34 cellular contexts compared by ENCODE assay signal in the genomic region with DNA sequence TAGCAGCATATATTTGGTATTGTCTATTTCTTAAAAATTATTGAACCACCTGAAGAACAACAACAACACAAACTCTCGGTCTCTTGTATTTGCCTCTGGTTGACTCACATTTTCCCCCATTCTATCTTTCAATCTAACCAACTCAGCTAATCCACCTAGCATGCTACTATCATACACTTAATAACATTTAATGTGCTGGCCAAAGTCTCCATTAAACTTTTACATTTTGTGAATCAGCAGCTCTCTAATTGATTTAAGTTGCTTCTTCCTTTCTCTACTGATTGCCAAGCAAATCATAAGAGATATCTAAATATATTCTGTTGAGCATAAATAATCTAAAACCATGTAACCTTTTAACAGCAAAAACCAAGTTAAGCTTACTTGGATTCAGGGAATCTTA.
"Had no signal": no experiment of that assay in that cellular context is flagged by ENCODE, and none has a peak within 500 bp of the region (broad histone marks: within the 10 kb centered on the region; RNA-seq: fewer than 3 reads in every experiment).

No MANE protein-coding gene starts in this region.

- H3K27me3 ChIP-seq: MG63 had no signal

- H3K36me3 ChIP-seq: MG63 had no signal

- H3K9ac ChIP-seq: KMS-11 had no signal

- H3K4me2 ChIP-seq: KMS-11 had no signal

- H3K4me3 ChIP-seq: MG63 had no signal

- H3K27ac ChIP-seq: KMS-11 had no signal

- H3K9me3 ChIP-seq: MG63 had no signal

- DNase-seq: Karpas-422, Kasumi-1, MG63, MM.1S, MV-4-11, NCI-H1048, NCI-H1092, NCI-H1092 treated with DMSO at 0.1 percent for 48 hours, NCI-H1105, NCI-H1105 treated with DMSO at 0.1 percent for 48 hours, NCI-H1417, NCI-H1417 treated with DMSO at 0.1 percent for 48 hours, NCI-H1436, NCI-H1436 treated with DMSO at 0.1 percent for 48 hours, NCI-H146, NCI-H1694, NCI-H1694 treated with DMSO at 0.1 percent for 48 hours, NCI-H187, NCI-H187 treated with DMSO at 0.1 percent for 48 hours, NCI-H1930, NCI-H2029, NCI-H2029 treated with DMSO at 0.1 percent for 48 hours, NCI-H2081, NCI-H2081 treated with DMSO at 0.1 percent for 48 hours, NCI-H2107, NCI-H2171, NCI-H2171 treated with DMSO at 0.1 percent for 48 hours, NCI-H2227 treated with DMSO at 0.1 percent for 48 hours, NCI-H226, NCI-H345, NCI-H446, NCI-H446 treated with DMSO at 0.1 percent for 48 hours, NCI-H510A had no signal
